26 cellular contexts compared by ENCODE assay signal in the genomic region with DNA sequence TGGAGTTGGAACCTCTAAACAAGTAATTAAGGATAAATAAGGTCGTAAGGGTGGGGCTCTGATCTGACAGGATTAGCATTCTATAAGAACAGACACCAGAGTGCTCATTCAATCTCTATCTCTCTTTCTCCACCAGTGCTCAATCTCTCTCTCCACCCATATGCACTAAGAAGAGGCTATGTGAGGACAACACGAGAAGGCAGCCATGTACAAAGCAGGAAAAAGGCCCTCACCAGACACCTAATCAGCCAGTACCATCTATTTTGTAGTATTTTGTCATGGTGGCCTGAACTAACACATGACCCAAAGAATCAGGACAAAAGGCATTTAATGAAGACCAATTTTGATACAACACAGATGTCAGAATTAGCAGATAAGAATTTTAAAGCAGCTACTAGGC. TPM values are rescaled to one million over a fixed set of nuclear protein-coding genes. Genes with fewer than 3 reads are reported as not detected.
DNase-seq lines count a peak whose midpoint lies in the region; ATAC-seq and TF ChIP-seq lines count a peak whose summit lies in the region.
"Had no signal": no experiment of that assay in that cellular context is flagged by ENCODE, and none has a peak within 500 bp of the region (broad histone marks: within the 10 kb centered on the region; RNA-seq: fewer than 3 reads in every experiment).

No MANE protein-coding gene starts in this region.

- H3K4me3 ChIP-seq in breast epithelium, result no peak overlapping the region
- H3K4me3 ChIP-seq: pancreas, smooth muscle cell, testis had no signal

- no TSS peak for BruUV-seq in MCF 10A (replicated peaks; lab: Mats Ljungman, UMichigan)

- DNase-seq in MCF 10A (ENCODE audit: unreplicated experiment) (no peak), breast epithelium (ENCODE audit: low spot score in 2 of 2) (no peak), erythroblast (lab: John Stamatoyannopoulos, UW) (peak; percentile 16 to 66), iPS-NIHi7 (ENCODE audit: extremely low spot score) (no peak), SKM-1 treated with dmso at 0.1 percent for 144 hours (lab: John Stamatoyannopoulos, UW; ENCODE audit: unreplicated experiment) (no peak)
- DNase-seq in activated CD8-positive, alpha-beta T cell treated with anti-CD3 and anti-CD28 coated beads for 36 hours, result no peak
- DNase-seq: activated effector memory CD4-positive, alpha-beta T cell treated with Interleukin-2 at 50 U/mL for 16 hours; anterior cingulate cortex; caudate nucleus; hypothalamus; left ventricle myocardium superior; NCI-H1105; NCI-H2029; pancreas; SK-N-SH; testis had no signal

- no peaks in the 10 kb centered on the region for H3K9me3 ChIP-seq in breast epithelium
- H3K9me3 ChIP-seq: testis had no signal

- peaks cover 31% of the 10 kb centered on the region for H3K36me3 Mint-ChIP-seq in MCF 10A (ENCODE audit: insufficient read depth, unreplicated experiment)
- peaks cover 55% of the 10 kb centered on the region for H3K36me3 Mint-ChIP-seq in activated CD8-positive, alpha-beta T cell treated with anti-CD3 and anti-CD28 coated beads for 36 hours (ENCODE audit: low read depth)

- H3K9me3 Mint-ChIP-seq in MCF 10A (ENCODE audit: unreplicated experiment), result no peaks in the 10 kb centered on the region
- H3K9me3 Mint-ChIP-seq in activated CD8-positive, alpha-beta T cell treated with anti-CD3 and anti-CD28 coated beads for 36 hours, result peaks cover 10% of the 10 kb centered on the region

- H3K36me3 ChIP-seq in breast epithelium, result no peaks in the 10 kb centered on the region

- no peaks in the 10 kb centered on the region for H3K27me3 Mint-ChIP-seq in MCF 10A (ENCODE audit: insufficient read depth, unreplicated experiment)
- H3K27me3 Mint-ChIP-seq in activated CD8-positive, alpha-beta T cell treated with anti-CD3 and anti-CD28 coated beads for 36 hours, result no peaks in the 10 kb centered on the region
- H3K27me3 Mint-ChIP-seq: dendritic cell treated with granulocyte-macrophage colony-stimulating factor and Interleukin-4, amounts not matched to agents 40 ng/mL and 50 ng/mL, for 4 days had no signal

- TF ChIP-seq CTCF in MCF 10A (IDR thresholded peaks at IDR 0.05; ENCODE audit: unreplicated experiment) (no peak), breast epithelium (IDR thresholded peaks at IDR 0.05) (no peak)
- TF ChIP-seq CTCF in activated CD8-positive, alpha-beta T cell treated with anti-CD3 and anti-CD28 coated beads for 36 hours (IDR thresholded peaks at IDR 0.05), result no peak

- no peaks in the 10 kb centered on the region for H3K27me3 ChIP-seq in breast epithelium
- H3K27me3 ChIP-seq: pancreas, testis had no signal

- H3K27ac ChIP-seq in breast epithelium, result no peak overlapping the region
- H3K27ac ChIP-seq: C4-2B, pancreas, testis had no signal

- H3K27ac Mint-ChIP-seq in MCF 10A (ENCODE audit: low read depth, unreplicated experiment), result peak overlapping the region; percentile 19
- H3K27ac Mint-ChIP-seq in activated CD8-positive, alpha-beta T cell treated with anti-CD3 and anti-CD28 coated beads for 36 hours, result peak overlapping the region; percentile 79
- H3K27ac Mint-ChIP-seq: dendritic cell treated with granulocyte-macrophage colony-stimulating factor and Interleukin-4, amounts not matched to agents 40 ng/mL and 50 ng/mL, for 4 days; mesothelial cell of epicardium; nephron; T-helper 2 cell treated with Interferon-gamma antibody and Interleukin-4, amounts not matched to agents 5 μg/mL and 100 μg/mL, for 36 hours had no signal

- no peak for TF ChIP-seq POLR2A in breast epithelium (IDR thresholded peaks at IDR 0.05)
- TF ChIP-seq POLR2A in erythroblast (IDR thresholded peaks at IDR 0.05; ENCODE audit: low read length), result no peak

- H3K4me1 Mint-ChIP-seq in MCF 10A (ENCODE audit: insufficient read depth, unreplicated experiment), result peaks cover 34% of the 10 kb centered on the region
- H3K4me1 Mint-ChIP-seq in activated CD8-positive, alpha-beta T cell treated with anti-CD3 and anti-CD28 coated beads for 36 hours (ENCODE audit: low read depth), result peaks cover 65% of the 10 kb centered on the region

- no peaks in the 10 kb centered on the region for H3K4me1 ChIP-seq in breast epithelium

- intact Hi-C loops in MCF 10A (cut with micrococcal nuclease), result no loop called here
- intact Hi-C loops in breast epithelium (cut with DNase I; ENCODE audit: low total_unique reads), result no loop called here
- intact Hi-C loops in activated CD8-positive, alpha-beta T cell treated with anti-CD3 and anti-CD28 coated beads for 36 hours (cut with micrococcal nuclease), result no loop called here

- CTCF ChIA-PET in MCF 10A (lab: Yijun Ruan, JAX), result interaction anchor here (0.6 kb wide), 1 partner anchor 105 kb away, joined by 3 read pairs; no protein-coding TSS in a partner anchor
- CTCF ChIA-PET in activated CD8-positive, alpha-beta T cell treated with anti-CD3 and anti-CD28 coated beads for 36 hours (lab: Charles Lee), result no interaction called here

- H3K4me3 Mint-ChIP-seq in MCF 10A (ENCODE audit: unreplicated experiment), result no peak overlapping the region
- H3K4me3 Mint-ChIP-seq in activated CD8-positive, alpha-beta T cell treated with anti-CD3 and anti-CD28 coated beads for 36 hours, result no peak overlapping the region
- H3K4me3 Mint-ChIP-seq: dendritic cell treated with granulocyte-macrophage colony-stimulating factor and Interleukin-4, amounts not matched to agents 40 ng/mL and 50 ng/mL, for 4 days; mesothelial cell of epicardium; nephron; T-helper 2 cell treated with Interferon-gamma antibody and Interleukin-4, amounts not matched to agents 5 μg/mL and 100 μg/mL, for 36 hours had no signal

- POLR2A ChIA-PET in MCF 10A (lab: Yijun Ruan, JAX), result interaction anchor here (9.0 kb wide), 1 partner anchor 17 kb away, joined by 105 read pairs; a partner anchor contains a TSS
- POLR2A ChIA-PET in activated CD8-positive, alpha-beta T cell treated with anti-CD3 and anti-CD28 coated beads for 36 hours (lab: Charles Lee), result no interaction called here

- no peak for ATAC-seq in activated CD8-positive, alpha-beta T cell treated with anti-CD3 and anti-CD28 coated beads for 36 hours
- ATAC-seq in GM18519 (IDR thresholded peaks at IDR 0.05; ENCODE audit: low FRiP score, unreplicated experiment), result no peak
- ATAC-seq: left ventricle myocardium superior, pancreas had no signal

RNA-seq across cellular contexts. Expression of a gene that starts 16.8 kb away (rescaled TPM):
- total RNA-seq in MCF 10A (2022), result 84.7 and 99.5 TPM in 2 replicates
- total RNA-seq in breast epithelium, result 10 to 100 TPM; 39.3 to 43.6 (median 41.8) TPM
- total RNA-seq in activated CD8-positive, alpha-beta T cell treated with anti-CD3 and anti-CD28 coated beads for 36 hours, result 100 to 1,000 TPM; 108 to 114 TPM

RNA-seq across cellular contexts. Expression of a gene that starts 57.4 kb away (rescaled TPM):
- total RNA-seq in MCF 10A (2022), result not detected in 2 replicates
- 10 to 100 TPM in 1 of 3 donors, 1 to 10 TPM in 2; 2.0 to 23.2 (median 4.6) TPM for total RNA-seq in breast epithelium
- not detected for total RNA-seq in activated CD8-positive, alpha-beta T cell treated with anti-CD3 and anti-CD28 coated beads for 36 hours
- total RNA-seq: activated CD8-positive, alpha-beta memory T cell treated with anti-CD3 and anti-CD28 coated beads for 36 hours; fibroblast of lung; IMR-90; mesothelial cell of epicardium had no signal

Comparison
In these comparisons a context has a peak if more than half of its experiments do, and no peak if none do; other contexts are left out.
1. DNase-seq: peak in erythroblast (2 of 2); none in MCF 10A (single experiment), breast epithelium (0 of 2), activated CD8-positive, alpha-beta T cell treated with anti-CD3 and anti-CD28 coated beads for 36 hours (single experiment), iPS-NIHi7 (single experiment) and SKM-1 treated with dmso at 0.1 percent for 144 hours (single experiment).